20 cellular contexts compared by ENCODE assay signal in genomic region chr22:47694536-47694935, GRCh38.
DNase-seq lines count a peak whose midpoint lies in the region; ATAC-seq, FAIRE-seq and TF ChIP-seq lines count a peak whose summit lies in the region.
"Had no signal": no experiment of that assay in that cellular context is flagged by ENCODE, and none has a peak within 500 bp of the region (broad histone marks: within the 10 kb centered on the region; RNA-seq: fewer than 3 reads in every experiment).

No MANE protein-coding gene starts in this region.

- peaks cover 10% of the 10 kb centered on the region for H3K4me1 Mint-ChIP-seq in endodermal cell

- H3K27ac Mint-ChIP-seq in endodermal cell, result no peak overlapping the region
- H3K27ac Mint-ChIP-seq: B cell; CD4-positive, alpha-beta T cell; CD8-positive, alpha-beta T cell had no signal

- no peak for TF ChIP-seq EP300 in GM12878 (IDR thresholded peaks at IDR 0.05; ENCODE audit: borderline replicate concordance in 1 of 2, control insufficient read depth in 1 of 2, low read depth in 2 of 2, low read length in 2 of 2)

- no peak for TF ChIP-seq RAD21 in GM12878 (IDR thresholded peaks at IDR 0.05; ENCODE audit: insufficient read depth, low read depth, low read length)

- peak overlapping the region; percentile 99; the same call in 1 of the 2 replicates for H3K27ac ChIP-seq in MM.1S (ENCODE audit: low read length)
- H3K27ac ChIP-seq in GM12878 (ENCODE audit: control insufficient read depth, insufficient read depth), result no peak overlapping the region
- no peak overlapping the region for H3K27ac ChIP-seq in endodermal cell (ENCODE audit: low read depth, low read length)
- H3K27ac ChIP-seq: 22Rv1; A549; BLaER1 treated with 17β-estradiol and CSF1 and Interleukin-3, amounts not matched to agents 10 nM and 100 nM; C4-2B had no signal

- DNase-seq in MM.1S (no peak), GM12878 (ENCODE audit: low read depth, low spot score) (no peak), endodermal cell (no peak), GM10266 (ENCODE audit: extremely low spot score) (no peak)
- DNase-seq: AML-193; Caco-2; Calu3; CD4-positive, alpha-beta T cell; CD8-positive, alpha-beta T cell; DMS79 treated with DMSO at 0.1 percent for 48 hours; GF-D8 had no signal

- WGBS in GM12878 (ENCODE audit: insufficient coverage, insufficient replicate concordance, low lambda C conversion rate, missing lambda C conversion rate), result 38% methylated on average over 2 of the region's 2 CpGs
- 86 to 100% methylated on average over 1 to 2 of the region's 2 CpGs for WGBS in endodermal cell (ENCODE audit: insufficient coverage in 1 of 2, insufficient read length in 1 of 2), 2 experiments

- H3K27me3 Mint-ChIP-seq in endodermal cell (ENCODE audit: insufficient read depth), result peaks cover 3% of the 10 kb centered on the region
- H3K27me3 Mint-ChIP-seq: B cell; CD4-positive, alpha-beta T cell had no signal

- in situ Hi-C loops in GM12878 (cut with MboI), result no loop called here

- SMC1A ChIA-PET in GM12878 (lab: Charles Lee; ENCODE audit: uncharacterized antibody, unreplicated experiment), result no interaction called here

- H3K36me3 ChIP-seq in MM.1S (replicated peaks; ENCODE audit: insufficient read depth, low read length) (no peaks in the 10 kb centered on the region), GM12878 (ENCODE audit: control insufficient read depth in 2 of 2, insufficient read depth in 2 of 2, low read length in 1 of 2) (no peaks in the 10 kb centered on the region), endodermal cell (ENCODE audit: control insufficient read depth, insufficient read depth, low read length) (no peaks in the 10 kb centered on the region)
- H3K36me3 ChIP-seq: BLaER1 treated with 17β-estradiol and CSF1 and Interleukin-3, amounts not matched to agents 10 nM and 100 nM had no signal

- no peaks in the 10 kb centered on the region for H3K27me3 ChIP-seq in MM.1S (replicated peaks; ENCODE audit: insufficient read depth, low read length)
- H3K27me3 ChIP-seq in GM12878 (replicated peaks in 1 of 2; ENCODE audit: control insufficient read depth in 2 of 2, insufficient read depth in 2 of 2, low read length in 1 of 2), result no peaks in the 10 kb centered on the region
- no peaks in the 10 kb centered on the region for H3K27me3 ChIP-seq in endodermal cell (ENCODE audit: control insufficient read depth, insufficient read depth, low read length, poor library complexity, severe bottlenecking)
- H3K27me3 ChIP-seq: BLaER1 treated with 17β-estradiol and CSF1 and Interleukin-3, amounts not matched to agents 10 nM and 100 nM had no signal

- H2AFZ ChIP-seq in MM.1S (ENCODE audit: low read length) (no peak overlapping the region), GM12878 (ENCODE audit: control insufficient read depth, low read depth, low read length) (no peak overlapping the region)

- H3K9me2 ChIP-seq in MM.1S (replicated peaks; ENCODE audit: insufficient read depth, low read length), result no peaks in the 10 kb centered on the region

- peaks cover 11% of the 10 kb centered on the region; the same call in 1 of the 2 replicates for H3F3A ChIP-seq in MM.1S (ENCODE audit: insufficient read depth, low read length)

- FAIRE-seq in GM12878 (lab: Jason Lieb, UNC), result no peak
- FAIRE-seq: A549, D721Med, GM12891, GM19239 had no signal

- no peak for ATAC-seq in GM12878
- ATAC-seq in GM19397 (IDR thresholded peaks at IDR 0.05; ENCODE audit: unreplicated experiment), result no peak
- ATAC-seq: A549; CD8-positive, alpha-beta T cell had no signal

- RAD21 ChIA-PET in GM12878 (lab: Charles Lee; ENCODE audit: unreplicated experiment), result no interaction called here

- H3K9me3 ChIP-seq in MM.1S (replicated peaks; ENCODE audit: insufficient read depth, low read length) (no peaks in the 10 kb centered on the region), GM12878 (replicated peaks; ENCODE audit: control insufficient read depth, insufficient read depth, low read length) (no peaks in the 10 kb centered on the region; the same call in 2 of the 3 replicates), endodermal cell (ENCODE audit: control insufficient read depth, low read length) (peaks cover 63% of the 10 kb centered on the region)
- H3K9me3 ChIP-seq: A549; BLaER1 treated with 17β-estradiol and CSF1 and Interleukin-3, amounts not matched to agents 10 nM and 100 nM; Caco-2 had no signal

- CTCF ChIA-PET in GM12878 (lab: Yijun Ruan, JAX), result no interaction called here

- POLR2A ChIA-PET in GM12878 (lab: Charles Lee), result no interaction called here

- H3K4me3 ChIP-seq in MM.1S (ENCODE audit: low read length), result no peak overlapping the region
- H3K4me3 ChIP-seq in GM12878, result no peak overlapping the region
- peak overlapping the region; percentile 62 for H3K4me3 ChIP-seq in endodermal cell (ENCODE audit: low read length)
- H3K4me3 ChIP-seq: A549; BLaER1 treated with 17β-estradiol and CSF1 and Interleukin-3, amounts not matched to agents 10 nM and 100 nM had no signal

- no peaks in the 10 kb centered on the region for H4K20me1 ChIP-seq in MM.1S (ENCODE audit: insufficient read depth, low read length)
- H4K20me1 ChIP-seq in GM12878 (ENCODE audit: control insufficient read depth, insufficient read depth), result no peaks in the 10 kb centered on the region
- H4K20me1 ChIP-seq: BLaER1 treated with 17β-estradiol and CSF1 and Interleukin-3, amounts not matched to agents 10 nM and 100 nM had no signal

- peaks cover 2% of the 10 kb centered on the region for H3K36me3 Mint-ChIP-seq in endodermal cell (ENCODE audit: low read depth)
- H3K36me3 Mint-ChIP-seq: CD8-positive, alpha-beta T cell had no signal

- TF ChIP-seq POLR2A in GM12878 (IDR thresholded peaks at IDR 0.05; ENCODE audit: low read depth, low read length), result no peak

- peak overlapping the region; percentile 29; the same call in 1 of the 2 replicates for H3K9ac ChIP-seq in MM.1S (ENCODE audit: low read length)
- H3K9ac ChIP-seq in GM12878 (ENCODE audit: control insufficient read depth, insufficient read depth, low read length), result no peak overlapping the region
- no peak overlapping the region for H3K9ac ChIP-seq in endodermal cell (ENCODE audit: extremely low read depth, low read length, poor library complexity, severe bottlenecking)
- H3K9ac ChIP-seq: BLaER1 treated with 17β-estradiol and CSF1 and Interleukin-3, amounts not matched to agents 10 nM and 100 nM had no signal

- peaks cover 38% of the 10 kb centered on the region for H3K9me3 Mint-ChIP-seq in endodermal cell
- H3K9me3 Mint-ChIP-seq: CD4-positive, alpha-beta T cell; CD8-positive, alpha-beta T cell had no signal

- H3K4me3 Mint-ChIP-seq in endodermal cell, result no peak overlapping the region
- H3K4me3 Mint-ChIP-seq: B cell; CD4-positive, alpha-beta T cell; CD8-positive, alpha-beta T cell had no signal

- H3K79me2 ChIP-seq in MM.1S (ENCODE audit: low read length) (no peaks in the 10 kb centered on the region), GM12878 (ENCODE audit: control insufficient read depth, insufficient read depth, low read length) (no peaks in the 10 kb centered on the region)

- H3K4me2 ChIP-seq in MM.1S (ENCODE audit: low read depth, low read length), result no peak overlapping the region
- H3K4me2 ChIP-seq in GM12878 (ENCODE audit: control insufficient read depth, insufficient read depth), result no peak overlapping the region
- H3K4me2 ChIP-seq: A549; BLaER1 treated with 17β-estradiol and CSF1 and Interleukin-3, amounts not matched to agents 10 nM and 100 nM had no signal

- intact Hi-C loops in GM12878 (cut with micrococcal nuclease; ENCODE audit: unreplicated experiment), result no loop called here

- H3K4me1 ChIP-seq in MM.1S (ENCODE audit: low read length) (peaks cover 26% of the 10 kb centered on the region), GM12878 (ENCODE audit: control insufficient read depth, insufficient read depth, low read length) (no peaks in the 10 kb centered on the region), endodermal cell (ENCODE audit: control insufficient read depth, insufficient read depth, low read length) (no peaks in the 10 kb centered on the region)
- H3K4me1 ChIP-seq: A549; BLaER1 treated with 17β-estradiol and CSF1 and Interleukin-3, amounts not matched to agents 10 nM and 100 nM had no signal

- TF ChIP-seq CTCF in MM.1S (IDR thresholded peaks at IDR 0.05; ENCODE audit: low read length) (no peak), GM12878 (IDR thresholded peaks at IDR 0.05 in 2 of 3, conservative IDR thresholded peaks at IDR 0.05 in 1 of 3; ENCODE audit: control insufficient read depth in 2 of 3, extremely low read depth in 1 of 3, insufficient read depth in 1 of 3, low read depth in 3 of 3, low read length in 3 of 3) (no peak), endodermal cell (conservative IDR thresholded peaks at IDR 0.05) (no peak), GM10266 (IDR thresholded peaks at IDR 0.05; ENCODE audit: control insufficient read depth, insufficient read depth, low read depth, missing control alignments) (no peak)

- BruUV-seq in GM12878 (replicated peaks; lab: Mats Ljungman, UMichigan), result no TSS peak

TF ChIP-seq in GM12878, 131 proteins besides CTCF, POLR2A, EP300 and RAD21:
- TF ChIP-seq MAX (IDR thresholded peaks at IDR 0.05; ENCODE audit: low read depth, low read length) (no peak), ZNF24 (IDR thresholded peaks at IDR 0.05) (peak; percentile 87)
